Comparison of ENCODE assay signal across 8 cellular contexts in genomic region chr9:127785933-127786772, GRCh38. TPM values are rescaled to one million over a fixed set of nuclear protein-coding genes. Genes with fewer than 3 reads are reported as not detected.
DNase-seq lines count a peak whose midpoint lies in the region; ATAC-seq and TF ChIP-seq lines count a peak whose summit lies in the region.

Gene CDK9, plus strand, starts transcription at chr9:127786034. Its CDS starts 115 bp downstream, at chr9:127786149.

- H3K4me1 ChIP-seq in Loucy (ENCODE audit: insufficient read depth, low read length, poor library complexity, severe bottlenecking) (peaks cover 67% of the 10 kb centered on the region), SJCRH30 (peaks cover 13% of the 10 kb centered on the region), foreskin keratinocyte (no peaks in the 10 kb centered on the region), neuron (ENCODE audit: insufficient read depth, low read length) (peaks cover 14% of the 10 kb centered on the region), subcutaneous abdominal adipose tissue (ENCODE audit: control insufficient read depth in 5 of 5, insufficient read depth in 5 of 5, low read length in 5 of 5) (peaks cover 6 to 70% (median 53%) of the 10 kb centered on the region in 5 donors)

- H3K36me3 ChIP-seq in Loucy (ENCODE audit: insufficient read depth, low read length) (peaks cover 45% of the 10 kb centered on the region), SJCRH30 (peaks cover 43% of the 10 kb centered on the region), neuron (ENCODE audit: insufficient read depth, low read length) (peaks cover 40% of the 10 kb centered on the region), subcutaneous abdominal adipose tissue (ENCODE audit: control insufficient read depth in 5 of 5, insufficient read depth in 5 of 5, low read length in 5 of 5) (peaks cover 0 to 42% (median 41%) of the 10 kb centered on the region in 5 donors)

- peak within 1 kb of the TSS; percentile 99 for H3K4me2 ChIP-seq in Loucy (ENCODE audit: low read depth, low read length, poor library complexity, severe bottlenecking)

- H3K9ac ChIP-seq in Loucy (ENCODE audit: low read depth, low read length, poor library complexity, severe bottlenecking) (peak within 1 kb of the TSS; percentile 97), subcutaneous abdominal adipose tissue (ENCODE audit: low read length in 5 of 5) (peak within 1 kb of the TSS in 4 of 5 donors; percentile 71 to 96 (median 86))

- H3F3A ChIP-seq in Loucy (ENCODE audit: low read depth) = peaks cover 23% of the 10 kb centered on the region

- H3K79me2 ChIP-seq in Loucy (ENCODE audit: insufficient read depth, low read length) = peaks cover 71% of the 10 kb centered on the region

- H3K9me2 ChIP-seq in Loucy (replicated peaks; ENCODE audit: low read depth, low read length) = no peaks in the 10 kb centered on the region

- H3K9me3 ChIP-seq in Loucy (ENCODE audit: insufficient read depth, low read depth, low read length) (no peaks in the 10 kb centered on the region), SJCRH30 (replicated peaks) (no peaks in the 10 kb centered on the region), neuron (ENCODE audit: low read length) (no peaks in the 10 kb centered on the region), subcutaneous abdominal adipose tissue (ENCODE audit: control insufficient read depth in 5 of 5, low read length in 5 of 5) (no peaks in the 10 kb centered on the region)

- H3K27ac ChIP-seq in SJCRH30 (peak within 1 kb of the TSS; percentile 65), foreskin keratinocyte (peak within 1 kb of the TSS; percentile 54), subcutaneous abdominal adipose tissue (ENCODE audit: low read depth, low read length) (peak within 1 kb of the TSS; percentile 92)

- H2AFZ ChIP-seq in Loucy (ENCODE audit: low read length) = peak within 1 kb of the TSS; percentile 69; the same call in 1 of the 2 replicates
- no peak within 1 kb of the TSS for H2AFZ ChIP-seq in neuron (ENCODE audit: low read depth, low read length)

- TF ChIP-seq CTCF in Loucy (conservative IDR thresholded peaks at IDR 0.05; ENCODE audit: low read length) = no peak
- no peak for TF ChIP-seq CTCF in foreskin keratinocyte (conservative IDR thresholded peaks at IDR 0.05)

- H3K4me3 ChIP-seq in Loucy (ENCODE audit: low read length, poor library complexity, severe bottlenecking) = peak within 1 kb of the TSS; percentile 81
- H3K4me3 ChIP-seq in SJCRH30 = peak within 1 kb of the TSS; percentile 97
- peak within 1 kb of the TSS; percentile 91 for H3K4me3 ChIP-seq in neuron (ENCODE audit: low read length)
- peak within 1 kb of the TSS; percentile 42 to 85 (median 81) for H3K4me3 ChIP-seq in subcutaneous abdominal adipose tissue (ENCODE audit: low read depth in 1 of 5, low read length in 5 of 5)

- DNase-seq in EL = peak; percentile 89
- peak; percentile 76 for DNase-seq in H4 (ENCODE audit: low spot score)
- DNase-seq in SJCRH30 = peak; percentile 94 to 95
- DNase-seq in activated gamma-delta T cell treated with Interleukin-2 at 50 U/mL for 16 hours = peak; percentile 92
- peak; percentile 39 to 64 for DNase-seq in foreskin keratinocyte

- peaks cover 52% of the 10 kb centered on the region for H4K20me1 ChIP-seq in Loucy (ENCODE audit: insufficient read depth, low read length, poor library complexity, severe bottlenecking)

- ATAC-seq in foreskin keratinocyte = peak; percentile 78

- peaks cover 4% of the 10 kb centered on the region for H3K27me3 ChIP-seq in Loucy (ENCODE audit: insufficient read depth, low read length, poor library complexity, severe bottlenecking)
- no peaks in the 10 kb centered on the region for H3K27me3 ChIP-seq in SJCRH30
- H3K27me3 ChIP-seq in foreskin keratinocyte = no peaks in the 10 kb centered on the region
- no peaks in the 10 kb centered on the region for H3K27me3 ChIP-seq in neuron (ENCODE audit: insufficient read depth, low read length)
- no peaks in the 10 kb centered on the region for H3K27me3 ChIP-seq in subcutaneous abdominal adipose tissue (ENCODE audit: control insufficient read depth in 5 of 5, insufficient read depth in 4 of 5, low read length in 5 of 5)

RNA-seq across cellular contexts. Expression of gene CDK9, which starts in this region (rescaled TPM):
- total RNA-seq in H4 (2014; rRNA removed; shearing (Covaris generic)) = 22.8 and 24.8 TPM in 2 replicates
- total RNA-seq in SJCRH30 (2014; rRNA removed; shearing (Covaris generic)) = 19.2 and 21.8 TPM in 2 replicates
- total RNA-seq in foreskin keratinocyte = 43.0 and 44.9 TPM in 2 replicates
- polyA plus RNA-seq in foreskin keratinocyte = 52.9 and 58.9 TPM in 2 replicates

Comparison
In these comparisons a context has a peak if more than half of its experiments do, and no peak if none do; other contexts are left out.
1. Peak in every context shown above with its lines: DNase-seq, ATAC-seq, H3K4me3 ChIP-seq and H3K27ac ChIP-seq.